31 cellular contexts compared by ENCODE assay signal in genomic region chrX:30955687-30956086, GRCh38.
"Had no signal": no experiment of that assay in that cellular context is flagged by ENCODE, and none has a peak within 500 bp of the region (broad histone marks: within the 10 kb centered on the region; RNA-seq: fewer than 3 reads in every experiment).

No MANE protein-coding gene starts in this region.

- H3K4me3 Mint-ChIP-seq: naive thymus-derived CD4-positive, alpha-beta T cell; natural killer cell; nephron; neural progenitor cell; stimulated activated memory B cell treated with anti-CD40 and anti-IgM and Interleukin-4, amounts not matched to agents 10 μg/mL and 1 μg/mL and 100 μg/mL, for 72 hours; stimulated activated naive CD8-positive, alpha-beta T cell treated with anti-CD3 and anti-CD28 coated beads, Interleukin-15, Interleukin-2, amounts not matched to agents 100 ng/mL and 50 ng/mL, for 24 hours; type B pancreatic cell had no signal

- H3K4me2 ChIP-seq: neural progenitor cell, smooth muscle cell had no signal

- H3K9me3 ChIP-seq: ovary, psoas muscle, spleen, suprapubic skin, testis, tibial artery, transverse colon, upper lobe of right lung, uterus had no signal

- H3K27me3 Mint-ChIP-seq: naive thymus-derived CD4-positive, alpha-beta T cell; progenitor cell of endocrine pancreas; stimulated activated memory B cell treated with anti-CD40 and anti-IgM and Interleukin-4, amounts not matched to agents 10 μg/mL and 1 μg/mL and 100 μg/mL, for 72 hours; stimulated activated naive CD8-positive, alpha-beta T cell treated with anti-CD3 and anti-CD28 coated beads, Interleukin-15, Interleukin-2, amounts not matched to agents 100 ng/mL and 50 ng/mL, for 24 hours; type B pancreatic cell had no signal

- H3K27ac Mint-ChIP-seq: naive thymus-derived CD4-positive, alpha-beta T cell; natural killer cell; nephron; neural progenitor cell; progenitor cell of endocrine pancreas; stimulated activated memory B cell treated with anti-CD40 and anti-IgM and Interleukin-4, amounts not matched to agents 10 μg/mL and 1 μg/mL and 100 μg/mL, for 72 hours; stimulated activated naive CD8-positive, alpha-beta T cell treated with anti-CD3 and anti-CD28 coated beads, Interleukin-15, Interleukin-2, amounts not matched to agents 100 ng/mL and 50 ng/mL, for 24 hours; type B pancreatic cell had no signal

- H3K36me3 ChIP-seq: neural progenitor cell, ovary, spleen, suprapubic skin, tibial artery, transverse colon, upper lobe of right lung, uterus had no signal

- ATAC-seq: naive thymus-derived CD4-positive, alpha-beta T cell; natural killer cell; psoas muscle; right cardiac atrium; sciatic nerve; stimulated activated memory B cell treated with anti-CD40 and anti-IgM and Interleukin-4, amounts not matched to agents 10 μg/mL and 1 μg/mL and 100 μg/mL, for 72 hours; upper lobe of right lung had no signal

- H3K9me3 Mint-ChIP-seq: natural killer cell; stimulated activated naive CD8-positive, alpha-beta T cell treated with anti-CD3 and anti-CD28 coated beads, Interleukin-15, Interleukin-2, amounts not matched to agents 100 ng/mL and 50 ng/mL, for 24 hours had no signal

- DNase-seq: naive thymus-derived CD4-positive, alpha-beta T cell; natural killer cell; occipital lobe; ovary; posterior cingulate gyrus; psoas muscle; right cardiac atrium; spleen; stimulated activated CD4-positive, alpha-beta T cell treated with anti-CD3 and anti-CD28 coated beads, Interleukin-12 subunit alpha, Interleukin-12 subunit beta, amount 100 ng/mL, for 4 hours; stimulated activated CD4-positive, alpha-beta T cell treated with anti-CD3 and anti-CD28 coated beads, Interleukin-1b, Interleukin-23, amount 100 ng/mL, for 48 hours; stimulated activated CD4-positive, alpha-beta T cell treated with anti-CD3 and anti-CD28 coated beads, Interleukin-4, amount 100 ng/mL, for 1 hour; stimulated activated CD4-positive, alpha-beta T cell treated with anti-CD3 and anti-CD28 coated beads, Interleukin-4, amount 100 ng/mL, for 4 hours; stimulated activated CD8-positive, alpha-beta memory T cell treated with anti-CD3 and anti-CD28 coated beads, Interleukin-4, amount 100 ng/mL, for 48 hours; stimulated activated naive CD4-positive, alpha-beta T cell; substantia nigra; testis; tibial artery; transverse colon; upper lobe of right lung; uterus had no signal

- H3K4me3 ChIP-seq: neural progenitor cell, ovary, psoas muscle, skin epidermis, smooth muscle cell, spleen, suprapubic skin, testis, tibial artery, transverse colon, upper lobe of right lung, uterus had no signal

- H3K27ac ChIP-seq: neural progenitor cell, ovary, parathyroid adenoma, psoas muscle, skin epidermis, spleen, suprapubic skin, testis, tibial artery, transverse colon, upper lobe of right lung, uterus had no signal

- H3K4me1 ChIP-seq: neural progenitor cell, parathyroid adenoma, psoas muscle, spleen, suprapubic skin, testis, tibial artery, transverse colon, upper lobe of right lung, uterus had no signal

- H3K27me3 ChIP-seq: neural progenitor cell, ovary, spleen, suprapubic skin, testis, tibial artery, transverse colon, upper lobe of right lung, uterus had no signal

- H3K4me1 Mint-ChIP-seq: naive thymus-derived CD4-positive, alpha-beta T cell; natural killer cell; nephron; stimulated activated memory B cell treated with anti-CD40 and anti-IgM and Interleukin-4, amounts not matched to agents 10 μg/mL and 1 μg/mL and 100 μg/mL, for 72 hours had no signal

- H3K36me3 Mint-ChIP-seq: natural killer cell; neural progenitor cell; stimulated activated memory B cell treated with anti-CD40 and anti-IgM and Interleukin-4, amounts not matched to agents 10 μg/mL and 1 μg/mL and 100 μg/mL, for 72 hours had no signal

- H3K79me2 ChIP-seq: parathyroid adenoma had no signal

- H2AFZ ChIP-seq: neural progenitor cell, parathyroid adenoma had no signal

- H3K9ac ChIP-seq: neural progenitor cell, parathyroid adenoma had no signal
